ENCODE assay signal across 8 cellular contexts in the genomic region with DNA sequence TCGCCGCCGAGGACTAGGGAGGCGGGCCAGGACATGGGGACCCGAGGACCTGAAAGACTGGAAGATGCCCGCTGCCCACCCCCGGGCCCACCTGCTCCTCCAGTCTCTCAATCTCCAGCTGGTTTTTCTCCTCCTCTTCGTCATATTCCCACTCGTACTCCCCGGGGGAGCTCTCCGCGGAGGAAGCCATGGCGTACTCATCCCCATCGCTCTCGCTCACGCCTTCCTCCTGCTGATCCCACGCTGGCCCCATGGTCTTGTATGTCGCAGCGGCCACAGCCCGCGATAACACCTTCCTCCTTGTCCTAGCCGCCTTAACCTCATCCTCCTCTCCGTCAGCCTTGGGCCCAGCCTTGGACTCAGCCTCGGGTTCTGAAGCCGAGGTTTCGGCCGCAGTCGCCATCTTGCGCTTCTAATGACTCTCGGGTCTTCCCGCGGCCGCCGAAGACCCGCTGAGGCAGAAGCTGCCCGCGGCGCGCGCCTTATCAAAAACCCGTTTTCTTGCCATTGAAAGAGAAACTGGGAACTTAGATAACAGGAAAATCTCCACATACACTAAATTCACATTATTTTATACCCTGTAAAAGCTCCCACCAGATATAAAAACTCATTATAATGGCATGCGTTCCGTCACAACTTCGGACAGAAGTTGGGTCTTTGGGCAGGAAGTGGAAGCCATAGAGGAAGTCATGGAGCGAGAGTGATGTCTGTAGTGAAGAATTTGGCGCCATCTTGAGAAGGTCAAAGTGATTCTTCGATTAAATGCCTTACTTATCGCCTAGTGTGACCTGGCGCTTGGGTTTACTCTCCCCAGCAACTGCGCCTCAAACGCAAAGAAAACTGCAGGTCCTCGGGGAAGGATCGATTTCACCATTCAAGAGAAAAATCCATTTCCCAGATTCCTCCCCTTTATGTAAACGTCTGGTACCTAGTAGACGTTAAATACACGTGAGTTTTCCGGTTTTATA. TPM values are rescaled to one million over a fixed set of nuclear protein-coding genes. Genes with fewer than 3 reads are reported as not detected.
DNase-seq lines count a peak whose midpoint lies in the region; ATAC-seq, FAIRE-seq and TF ChIP-seq lines count a peak whose summit lies in the region.

A gene with protein sequence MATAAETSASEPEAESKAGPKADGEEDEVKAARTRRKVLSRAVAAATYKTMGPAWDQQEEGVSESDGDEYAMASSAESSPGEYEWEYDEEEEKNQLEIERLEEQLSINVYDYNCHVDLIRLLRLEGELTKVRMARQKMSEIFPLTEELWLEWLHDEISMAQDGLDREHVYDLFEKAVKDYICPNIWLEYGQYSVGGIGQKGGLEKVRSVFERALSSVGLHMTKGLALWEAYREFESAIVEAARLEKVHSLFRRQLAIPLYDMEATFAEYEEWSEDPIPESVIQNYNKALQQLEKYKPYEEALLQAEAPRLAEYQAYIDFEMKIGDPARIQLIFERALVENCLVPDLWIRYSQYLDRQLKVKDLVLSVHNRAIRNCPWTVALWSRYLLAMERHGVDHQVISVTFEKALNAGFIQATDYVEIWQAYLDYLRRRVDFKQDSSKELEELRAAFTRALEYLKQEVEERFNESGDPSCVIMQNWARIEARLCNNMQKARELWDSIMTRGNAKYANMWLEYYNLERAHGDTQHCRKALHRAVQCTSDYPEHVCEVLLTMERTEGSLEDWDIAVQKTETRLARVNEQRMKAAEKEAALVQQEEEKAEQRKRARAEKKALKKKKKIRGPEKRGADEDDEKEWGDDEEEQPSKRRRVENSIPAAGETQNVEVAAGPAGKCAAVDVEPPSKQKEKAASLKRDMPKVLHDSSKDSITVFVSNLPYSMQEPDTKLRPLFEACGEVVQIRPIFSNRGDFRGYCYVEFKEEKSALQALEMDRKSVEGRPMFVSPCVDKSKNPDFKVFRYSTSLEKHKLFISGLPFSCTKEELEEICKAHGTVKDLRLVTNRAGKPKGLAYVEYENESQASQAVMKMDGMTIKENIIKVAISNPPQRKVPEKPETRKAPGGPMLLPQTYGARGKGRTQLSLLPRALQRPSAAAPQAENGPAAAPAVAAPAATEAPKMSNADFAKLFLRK (minus strand): TSS at position 422 of the 968 bp plus-strand sequence. CDS start 19 bp downstream, at position 403.

- peak; percentile 33 for ATAC-seq in GM21515 (IDR thresholded peaks at IDR 0.05; ENCODE audit: unreplicated experiment)
- peak; percentile 58 for ATAC-seq in IMR-90 (ENCODE audit: low read depth)

- CTCF ChIA-PET in IMR-90 (lab: Yijun Ruan, JAX), result no interaction called here

- H3K56ac ChIP-seq in IMR-90 (ENCODE audit: extremely low read depth, insufficient read depth, low read length), result peak within 1 kb of the TSS; percentile 91

- H3K4me3 ChIP-seq in IMR-90 (ENCODE audit: insufficient read depth, low read depth, low read length), result peak within 1 kb of the TSS; percentile 92
- peak within 1 kb of the TSS; percentile 97 for H3K4me3 ChIP-seq in mononuclear cell (ENCODE audit: low read length)

- peak within 1 kb of the TSS; percentile 99 for H3K9ac ChIP-seq in IMR-90 (ENCODE audit: low read depth, low read length)

- H2AK5ac ChIP-seq in IMR-90 (ENCODE audit: low read depth, low read length), result peak within 1 kb of the TSS; percentile 90

- H3K23ac ChIP-seq in IMR-90 (ENCODE audit: low read depth, low read length), result peak within 1 kb of the TSS; percentile 96

- H3K79me1 ChIP-seq in IMR-90 (ENCODE audit: low read depth in 1 of 2, low read length in 2 of 2), result peaks cover 15 to 66% of the 10 kb centered on the region in 2 experiments

- peak within 1 kb of the TSS; percentile 99 for H3K14ac ChIP-seq in IMR-90 (replicated peaks; ENCODE audit: low read depth, low read length)

- H4K8ac ChIP-seq in IMR-90 (ENCODE audit: low read depth in 2 of 2, low read length in 2 of 2), result peak within 1 kb of the TSS; percentile 80 to 97

- peak within 1 kb of the TSS; percentile 92 for H2BK5ac ChIP-seq in IMR-90 (ENCODE audit: low read depth, low read length, poor library complexity, severe bottlenecking)

- FAIRE-seq in D721Med (lab: Jason Lieb, UNC), result no peak

- peak within 1 kb of the TSS; percentile 97 for H3K27ac ChIP-seq in IMR-90 (ENCODE audit: insufficient read depth, low read length)
- peak within 1 kb of the TSS; percentile 77 for H3K27ac ChIP-seq in epithelial cell of prostate

- in situ Hi-C loops in IMR-90 (cut with MboI; ENCODE audit: low sequenced_read_pairs), result loop anchor here (5.0 to 10.0 kb wide), 2 partner anchors 394 to 531 kb away; a partner anchor contains a TSS

- H3K4ac ChIP-seq in IMR-90 (ENCODE audit: low read depth, low read length), result peak within 1 kb of the TSS; percentile 98

- POLR2A ChIA-PET in IMR-90 (lab: Charles Lee; ENCODE audit: unreplicated experiment), result interaction anchor here (0.6 kb wide), 1 partner anchor 49 kb away, joined by 3 read pairs; no protein-coding TSS in a partner anchor

- DNase-seq in D721Med (ENCODE audit: insufficient read length, low spot score) (peak; percentile 78), IMR-90 (peak; percentile 89), OCI-M2 (lab: John Stamatoyannopoulos, UW; ENCODE audit: unreplicated experiment) (peak; percentile 77), activated T-cell treated with anti-CD3 and anti-CD28 coated beads for 4 hours (peak; percentile 74), epithelial cell of prostate (ENCODE audit: low read depth, low spot score) (peak; percentile 64)
- DNase-seq in stimulated activated CD8-positive, alpha-beta memory T cell treated with anti-CD3 and anti-CD28 coated beads, Interleukin-2, amount 100 ng/mL, for 48 hours (ENCODE audit: low read depth in 2 of 2), result peak; percentile 68 to 75

- peak within 1 kb of the TSS; percentile 96 for H2AFZ ChIP-seq in IMR-90 (replicated peaks; ENCODE audit: low read length, poor library complexity)

- no peak for TF ChIP-seq CTCF in D721Med (IDR thresholded peaks at IDR 0.05; ENCODE audit: insufficient read depth, missing control alignments)
- no peak for TF ChIP-seq CTCF in IMR-90 (conservative IDR thresholded peaks at IDR 0.05; ENCODE audit: low read depth, low read length)

- intact Hi-C loops in IMR-90 (cut with micrococcal nuclease), result no loop called here

- H3K18ac ChIP-seq in IMR-90 (ENCODE audit: low read depth, low read length), result peak within 1 kb of the TSS; percentile 76

- peak within 1 kb of the TSS; percentile 92 for H4K91ac ChIP-seq in IMR-90 (ENCODE audit: insufficient read depth, low read depth, low read length)

- peak; percentile 87 for TF ChIP-seq POLR2A in IMR-90 (IDR thresholded peaks at IDR 0.05; ENCODE audit: low read depth, low read length)

- peak within 1 kb of the TSS; percentile 99 for H3K4me2 ChIP-seq in IMR-90 (ENCODE audit: low read depth, low read length)

- H3K9me1 ChIP-seq in IMR-90 (ENCODE audit: insufficient read depth, low read length), result peaks cover 9% of the 10 kb centered on the region; the same call in 1 of the 2 replicates

- peaks cover 15% of the 10 kb centered on the region for H3K36me3 ChIP-seq in IMR-90 (ENCODE audit: control insufficient read depth, insufficient read depth, low read length)

- no TSS peak for BruUV-seq in IMR-90 (replicated peaks; lab: Mats Ljungman, UMichigan)

- H3K9me3 ChIP-seq in IMR-90 (ENCODE audit: control insufficient read depth, insufficient read depth, low read length) (no peaks in the 10 kb centered on the region), mononuclear cell (ENCODE audit: low read depth, low read length) (no peaks in the 10 kb centered on the region)

- peaks cover 32% of the 10 kb centered on the region for H4K20me1 ChIP-seq in IMR-90 (ENCODE audit: insufficient read depth, low read length)

- peak within 1 kb of the TSS; percentile 33; the same call in 1 of the 3 replicates for H2BK15ac ChIP-seq in IMR-90 (ENCODE audit: low read depth, low read length)

- H3K4me1 ChIP-seq in IMR-90 (ENCODE audit: control insufficient read depth, insufficient read depth, low read length), result no peaks in the 10 kb centered on the region
- H3K4me1 ChIP-seq in mononuclear cell (ENCODE audit: insufficient read depth, low read length), result peaks cover 58% of the 10 kb centered on the region

- WGBS in IMR-90 (ENCODE audit: extremely low coverage in 2 of 2, insufficient read length in 1 of 2), 2 experiments, result 0% methylated on average over 20 of the region's 57 CpGs; no CpG with 5 or more reads in 1 of the 2 experiments

- dilution Hi-C loops in IMR-90 (cut with HindIII; ENCODE audit: low sequenced_read_pairs, unreplicated experiment), result no loop called here

- H2BK120ac ChIP-seq in IMR-90 (ENCODE audit: low read depth, low read length), result peak within 1 kb of the TSS; percentile 74

- no peak for TF ChIP-seq RAD21 in IMR-90 (IDR thresholded peaks at IDR 0.05; ENCODE audit: low read length)

- H2AK9ac ChIP-seq in IMR-90 (replicated peaks; ENCODE audit: low read depth, low read length, poor library complexity), result peak within 1 kb of the TSS; percentile 93

- peak within 1 kb of the TSS; percentile 96 for H4K5ac ChIP-seq in IMR-90 (ENCODE audit: low read depth, low read length)

- H3K27me3 ChIP-seq in IMR-90 (ENCODE audit: control insufficient read depth, insufficient read depth, low read length) (no peaks in the 10 kb centered on the region), mononuclear cell (ENCODE audit: insufficient read depth, low read length) (no peaks in the 10 kb centered on the region)

- no peak within 1 kb of the TSS for H2BK20ac ChIP-seq in IMR-90 (ENCODE audit: low read depth, low read length)

TF ChIP-seq in IMR-90, 13 proteins besides CTCF, POLR2A, EP300 and RAD21:
- TF ChIP-seq BHLHE40 (IDR thresholded peaks at IDR 0.05; ENCODE audit: low read depth, low read length) (no peak), FOS (IDR thresholded peaks at IDR 0.05; ENCODE audit: low read depth, low read length) (peak; percentile 24; the same call in 1 of the 2 replicates)
TF ChIP-seq in IMR-90: peak in this region for 1.

RNA-seq across cellular contexts. Expression of the gene that starts here (rescaled TPM):
- 37.8 and 61.7 TPM in 2 replicates for total RNA-seq in IMR-90 (2012; rRNA removed)
- 19.8 and 22.6 TPM in 2 replicates for polyA plus RNA-seq in IMR-90 (2012; rRNA removed)
- 11.8 and 12.7 TPM in 2 replicates for polyA plus RNA-seq in IMR-90 (2012; cell fraction: cytosol; rRNA removed)
- polyA plus RNA-seq in IMR-90 (2012; cell fraction: nucleus; rRNA removed; ENCODE audit: low replicate concordance), result 18.0 and 42.4 TPM in 2 replicates
- 102 TPM for total RNA-seq in mononuclear cell

Comparison
In these comparisons a context has a peak if more than half of its experiments do, and no peak if none do; other contexts are left out.
1. Peak in every context shown above with its lines: DNase-seq, ATAC-seq, H3K4me3 ChIP-seq and H3K27ac ChIP-seq.